Comparison of ENCODE assay signal across 8 cellular contexts in the genomic region with DNA sequence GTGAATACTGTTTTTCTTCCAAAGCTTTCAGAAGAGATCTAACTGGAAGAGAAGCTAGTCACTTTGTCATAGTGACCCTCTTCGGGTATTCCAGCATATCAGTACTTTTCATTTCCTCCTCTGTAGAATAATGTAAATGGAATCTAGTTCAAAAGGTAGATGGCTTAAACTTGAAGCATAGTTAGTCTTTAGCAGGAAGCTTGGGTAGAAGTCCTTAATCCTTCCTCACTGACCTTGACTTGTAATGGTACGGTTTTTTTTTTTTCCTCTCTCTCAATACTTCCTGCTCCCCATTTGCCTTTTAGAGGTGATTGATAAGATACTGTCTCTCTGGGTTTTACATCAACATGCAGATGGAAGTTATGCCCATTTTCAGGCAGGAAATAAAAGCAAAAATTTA. TPM values are rescaled to one million over a fixed set of nuclear protein-coding genes. Genes with fewer than 3 reads are reported as not detected.
DNase-seq lines count a peak whose midpoint lies in the region; ATAC-seq and TF ChIP-seq lines count a peak whose summit lies in the region.

No MANE protein-coding gene starts in this region.

- H3K27ac Mint-ChIP-seq in activated naive CD8-positive, alpha-beta T cell treated with anti-CD3 and anti-CD28 coated beads, Interleukin-2, amount 10 ng/mL, durations not matched to agents 7 days and 5 days = no peak overlapping the region

- H3K4me3 ChIP-seq in heart right ventricle = peak overlapping the region in 9 of 10 donors; percentile 7 to 99 (median 96)
- H3K4me3 ChIP-seq in left lung = peak overlapping the region; percentile 9 to 89
- peak overlapping the region in 3 of 4 donors; percentile 68 to 94 (median 87) for H3K4me3 ChIP-seq in upper lobe of left lung

- peak overlapping the region; percentile 91 for H3K4me3 Mint-ChIP-seq in activated naive CD8-positive, alpha-beta T cell treated with anti-CD3 and anti-CD28 coated beads, Interleukin-2, amount 10 ng/mL, durations not matched to agents 7 days and 5 days

- H3K27me3 ChIP-seq in heart right ventricle (no peaks in the 10 kb centered on the region), left lung (no peaks in the 10 kb centered on the region), upper lobe of left lung (no peaks in the 10 kb centered on the region)

- no peak for TF ChIP-seq EP300 in upper lobe of left lung (IDR thresholded peaks at IDR 0.05)

- TF ChIP-seq CTCF in heart right ventricle (IDR thresholded peaks at IDR 0.05) (no peak), left lung (IDR thresholded peaks at IDR 0.05) (no peak), upper lobe of left lung (IDR thresholded peaks at IDR 0.05) (no peak)

- DNase-seq in heart right ventricle (no peak), Right ventricle myocardium inferior (ENCODE audit: missing footprints) (no peak), left lung (no peak), upper lobe of left lung (no peak), NCI-H2081 (lab: John Stamatoyannopoulos, UW) (no peak)
- no peak for DNase-seq in activated naive CD8-positive, alpha-beta T cell treated with anti-CD3 and anti-CD28 coated beads, Interleukin-2, amount 10 ng/mL, durations not matched to agents 7 days and 5 days
- no peak for DNase-seq in stimulated activated CD4-positive, alpha-beta T cell treated with anti-CD3 and anti-CD28 coated beads, Interleukin-4, amount 100 ng/mL, for 4 hours
- DNase-seq in stimulated activated CD4-positive, alpha-beta T cell treated with anti-CD3 and anti-CD28 coated beads, Interleukin-12 subunit alpha, Interleukin-12 subunit beta, amount 100 ng/mL, for 4 hours = no peak

- no peak for TF ChIP-seq POLR2A in upper lobe of left lung (IDR thresholded peaks at IDR 0.05)

- peaks cover 10% of the 10 kb centered on the region for H3K36me3 Mint-ChIP-seq in activated naive CD8-positive, alpha-beta T cell treated with anti-CD3 and anti-CD28 coated beads, Interleukin-2, amount 10 ng/mL, durations not matched to agents 7 days and 5 days

- no peaks in the 10 kb centered on the region for H3K27me3 Mint-ChIP-seq in activated naive CD8-positive, alpha-beta T cell treated with anti-CD3 and anti-CD28 coated beads, Interleukin-2, amount 10 ng/mL, durations not matched to agents 7 days and 5 days

- intact Hi-C loops in heart right ventricle (cut with DNase I) = loop anchor here in 7 of 10 donors (5.0 to 10.0 kb wide), 4 partner anchors 79 to 159 kb away; a partner anchor contains a TSS
- intact Hi-C loops in Right ventricle myocardium inferior (cut with DNase I) = loop anchor here (2.0 to 10.0 kb wide), 3 partner anchors 30 to 218 kb away; a partner anchor contains a TSS
- intact Hi-C loops in left lung (cut with DNase I) = no loop called here

- H3K9me3 ChIP-seq in heart right ventricle (no peaks in the 10 kb centered on the region), left lung (no peaks in the 10 kb centered on the region), upper lobe of left lung (no peaks in the 10 kb centered on the region)

- no peaks in the 10 kb centered on the region for H3K9me3 Mint-ChIP-seq in activated naive CD8-positive, alpha-beta T cell treated with anti-CD3 and anti-CD28 coated beads, Interleukin-2, amount 10 ng/mL, durations not matched to agents 7 days and 5 days

- H3K4me1 ChIP-seq in heart right ventricle (peaks cover 0 to 58% (median 44%) of the 10 kb centered on the region in 9 donors), left lung (peaks cover 11 to 52% of the 10 kb centered on the region in 2 donors), upper lobe of left lung (peaks cover 15 to 42% (median 28%) of the 10 kb centered on the region in 4 donors)

- ATAC-seq in heart right ventricle (no peak), Right ventricle myocardium inferior (no peak), left lung (no peak), upper lobe of left lung (ENCODE audit: low FRiP score in 2 of 2) (no peak)
- no peak for ATAC-seq in activated naive CD8-positive, alpha-beta T cell treated with anti-CD3 and anti-CD28 coated beads, Interleukin-2, amount 10 ng/mL, durations not matched to agents 7 days and 5 days (ENCODE audit: low read depth)

- peak overlapping the region in 9 of 10 donors; percentile 10 to 97 (median 96) for H3K27ac ChIP-seq in heart right ventricle
- peak overlapping the region; percentile 92 to 97 for H3K27ac ChIP-seq in left lung
- peak overlapping the region in 3 of 4 donors; percentile 92 to 97 (median 94) for H3K27ac ChIP-seq in upper lobe of left lung

- POLR2A ChIA-PET in activated naive CD8-positive, alpha-beta T cell treated with anti-CD3 and anti-CD28 coated beads, Interleukin-2, amount 10 ng/mL, durations not matched to agents 7 days and 5 days (lab: Charles Lee) = interaction anchor here (0.6 to 2.4 kb wide), 4 partner anchors 60 to 169 kb away, joined by 3 to 11 read pairs (median 3); no protein-coding TSS in a partner anchor

- WGBS in heart right ventricle, 2 donors = 23 to 26% methylated on average over 2 of the region's 2 CpGs
- WGBS in upper lobe of left lung, 2 donors = 34 to 38% methylated on average over 2 of the region's 2 CpGs

- H3K36me3 ChIP-seq in heart right ventricle (no peaks in the 10 kb centered on the region), left lung (no peaks in the 10 kb centered on the region), upper lobe of left lung (no peaks in the 10 kb centered on the region)

- H3K4me1 Mint-ChIP-seq in activated naive CD8-positive, alpha-beta T cell treated with anti-CD3 and anti-CD28 coated beads, Interleukin-2, amount 10 ng/mL, durations not matched to agents 7 days and 5 days = peaks cover 41% of the 10 kb centered on the region

RNA-seq across cellular contexts. Expression of a gene that starts 1.7 kb away (rescaled TPM):
- 10 to 100 TPM; 16.9 to 26.2 (median 21.2) TPM for total RNA-seq in heart right ventricle
- polyA plus RNA-seq in heart right ventricle = 10 to 100 TPM in 1 of 2 donors, 1 to 10 TPM in 1; 8.9 to 12.0 TPM
- 24.5 TPM for total RNA-seq in Right ventricle myocardium inferior
- 10 to 100 TPM; 26.1 to 27.0 TPM for total RNA-seq in activated naive CD8-positive, alpha-beta T cell treated with anti-CD3 and anti-CD28 coated beads, Interleukin-2, amount 10 ng/mL, durations not matched to agents 7 days and 5 days
- total RNA-seq in left lung = 10 to 100 TPM; 24.4 to 24.5 TPM
- 10 to 100 TPM; 19.9 to 52.1 (median 34.0) TPM for total RNA-seq in upper lobe of left lung

Comparison
In these comparisons a context has a peak if more than half of its experiments do, and no peak if none do; other contexts are left out.
1. intact Hi-C loops: an anchor here in heart right ventricle (5.0 to 10.0 kb wide) and Right ventricle myocardium inferior (2.0 to 10.0 kb wide); none called in left lung.